1 cellular context compared by ENCODE assay signal in the genomic region with DNA sequence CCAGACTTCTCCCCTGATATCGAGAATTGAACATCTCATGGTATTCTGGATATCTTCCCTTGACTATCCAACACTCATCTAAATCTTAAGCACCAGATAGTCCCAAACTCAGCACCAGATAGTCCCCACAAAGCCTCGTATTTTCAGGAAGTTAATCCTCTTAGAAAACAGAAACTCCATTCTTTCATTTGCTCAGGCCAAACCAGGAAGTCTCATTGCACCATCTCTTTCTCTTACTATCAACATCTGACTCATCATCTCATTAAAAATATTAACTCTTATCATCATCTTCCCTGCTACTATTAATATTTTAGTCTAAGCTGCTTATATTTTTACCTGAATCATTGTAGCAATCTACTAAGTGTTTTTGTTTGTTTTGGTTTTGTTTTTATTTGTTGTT.
TF ChIP-seq lines count a peak whose summit lies in the region.

No MANE protein-coding gene starts in this region.

TF ChIP-seq in GM23338, 12 proteins besides CTCF, POLR2A, EP300 and RAD21:
- TF ChIP-seq, protein P1, sequence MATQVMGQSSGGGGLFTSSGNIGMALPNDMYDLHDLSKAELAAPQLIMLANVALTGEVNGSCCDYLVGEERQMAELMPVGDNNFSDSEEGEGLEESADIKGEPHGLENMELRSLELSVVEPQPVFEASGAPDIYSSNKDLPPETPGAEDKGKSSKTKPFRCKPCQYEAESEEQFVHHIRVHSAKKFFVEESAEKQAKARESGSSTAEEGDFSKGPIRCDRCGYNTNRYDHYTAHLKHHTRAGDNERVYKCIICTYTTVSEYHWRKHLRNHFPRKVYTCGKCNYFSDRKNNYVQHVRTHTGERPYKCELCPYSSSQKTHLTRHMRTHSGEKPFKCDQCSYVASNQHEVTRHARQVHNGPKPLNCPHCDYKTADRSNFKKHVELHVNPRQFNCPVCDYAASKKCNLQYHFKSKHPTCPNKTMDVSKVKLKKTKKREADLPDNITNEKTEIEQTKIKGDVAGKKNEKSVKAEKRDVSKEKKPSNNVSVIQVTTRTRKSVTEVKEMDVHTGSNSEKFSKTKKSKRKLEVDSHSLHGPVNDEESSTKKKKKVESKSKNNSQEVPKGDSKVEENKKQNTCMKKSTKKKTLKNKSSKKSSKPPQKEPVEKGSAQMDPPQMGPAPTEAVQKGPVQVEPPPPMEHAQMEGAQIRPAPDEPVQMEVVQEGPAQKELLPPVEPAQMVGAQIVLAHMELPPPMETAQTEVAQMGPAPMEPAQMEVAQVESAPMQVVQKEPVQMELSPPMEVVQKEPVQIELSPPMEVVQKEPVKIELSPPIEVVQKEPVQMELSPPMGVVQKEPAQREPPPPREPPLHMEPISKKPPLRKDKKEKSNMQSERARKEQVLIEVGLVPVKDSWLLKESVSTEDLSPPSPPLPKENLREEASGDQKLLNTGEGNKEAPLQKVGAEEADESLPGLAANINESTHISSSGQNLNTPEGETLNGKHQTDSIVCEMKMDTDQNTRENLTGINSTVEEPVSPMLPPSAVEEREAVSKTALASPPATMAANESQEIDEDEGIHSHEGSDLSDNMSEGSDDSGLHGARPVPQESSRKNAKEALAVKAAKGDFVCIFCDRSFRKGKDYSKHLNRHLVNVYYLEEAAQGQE (IDR thresholded peaks at IDR 0.05; ENCODE audit: unreplicated experiment): no peak
- TF ChIP-seq ZNF331 (CRISPR knock-in tag; IDR thresholded peaks at IDR 0.05; ENCODE audit: low read depth) (no peak), NANOG (IDR thresholded peaks at IDR 0.05; ENCODE audit: borderline replicate concordance) (no peak)
